In the genomic region with DNA sequence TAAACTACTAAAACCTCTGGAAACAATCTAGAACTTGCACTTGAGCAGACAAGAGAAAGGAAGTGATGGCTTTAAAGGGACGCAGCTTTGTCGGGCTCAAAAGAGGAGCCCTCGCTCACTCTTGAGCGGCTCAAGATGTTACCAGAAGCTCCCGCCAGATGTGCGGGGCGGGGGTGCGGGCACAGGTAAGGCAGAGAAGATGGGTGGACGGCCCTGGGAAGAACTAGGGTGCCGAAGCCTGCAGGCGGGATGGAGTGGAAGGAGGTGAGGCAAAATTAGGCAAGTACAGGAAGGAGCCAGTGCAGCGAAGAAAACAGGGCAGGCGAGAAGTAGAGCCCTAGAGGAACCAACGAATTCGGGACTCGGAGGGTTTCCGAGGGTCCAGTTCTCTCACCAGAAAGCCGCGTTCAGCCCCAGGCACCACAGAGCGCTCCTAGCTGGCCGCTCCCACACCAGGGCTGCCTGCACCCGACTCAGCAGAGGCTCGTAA, we compare ENCODE assay signal across 1 cellular context.
TF ChIP-seq lines count a peak whose summit lies in the region.

No MANE protein-coding gene starts in this region.

TF ChIP-seq in liver, 16 proteins besides CTCF, POLR2A, EP300 and RAD21 (continued from another document):
- TF ChIP-seq, protein P1, sequence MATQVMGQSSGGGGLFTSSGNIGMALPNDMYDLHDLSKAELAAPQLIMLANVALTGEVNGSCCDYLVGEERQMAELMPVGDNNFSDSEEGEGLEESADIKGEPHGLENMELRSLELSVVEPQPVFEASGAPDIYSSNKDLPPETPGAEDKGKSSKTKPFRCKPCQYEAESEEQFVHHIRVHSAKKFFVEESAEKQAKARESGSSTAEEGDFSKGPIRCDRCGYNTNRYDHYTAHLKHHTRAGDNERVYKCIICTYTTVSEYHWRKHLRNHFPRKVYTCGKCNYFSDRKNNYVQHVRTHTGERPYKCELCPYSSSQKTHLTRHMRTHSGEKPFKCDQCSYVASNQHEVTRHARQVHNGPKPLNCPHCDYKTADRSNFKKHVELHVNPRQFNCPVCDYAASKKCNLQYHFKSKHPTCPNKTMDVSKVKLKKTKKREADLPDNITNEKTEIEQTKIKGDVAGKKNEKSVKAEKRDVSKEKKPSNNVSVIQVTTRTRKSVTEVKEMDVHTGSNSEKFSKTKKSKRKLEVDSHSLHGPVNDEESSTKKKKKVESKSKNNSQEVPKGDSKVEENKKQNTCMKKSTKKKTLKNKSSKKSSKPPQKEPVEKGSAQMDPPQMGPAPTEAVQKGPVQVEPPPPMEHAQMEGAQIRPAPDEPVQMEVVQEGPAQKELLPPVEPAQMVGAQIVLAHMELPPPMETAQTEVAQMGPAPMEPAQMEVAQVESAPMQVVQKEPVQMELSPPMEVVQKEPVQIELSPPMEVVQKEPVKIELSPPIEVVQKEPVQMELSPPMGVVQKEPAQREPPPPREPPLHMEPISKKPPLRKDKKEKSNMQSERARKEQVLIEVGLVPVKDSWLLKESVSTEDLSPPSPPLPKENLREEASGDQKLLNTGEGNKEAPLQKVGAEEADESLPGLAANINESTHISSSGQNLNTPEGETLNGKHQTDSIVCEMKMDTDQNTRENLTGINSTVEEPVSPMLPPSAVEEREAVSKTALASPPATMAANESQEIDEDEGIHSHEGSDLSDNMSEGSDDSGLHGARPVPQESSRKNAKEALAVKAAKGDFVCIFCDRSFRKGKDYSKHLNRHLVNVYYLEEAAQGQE (IDR thresholded peaks at IDR 0.05): no peak
- no peak for TF ChIP-seq FOXA1 (IDR thresholded peaks at IDR 0.05)
- no peak for TF ChIP-seq SP1 (IDR thresholded peaks at IDR 0.05)
- TF ChIP-seq JUND (IDR thresholded peaks at IDR 0.05): no peak
- no peak for TF ChIP-seq TAF1 (conservative IDR thresholded peaks at IDR 0.05)
